Comparison of ENCODE assay signal across 19 cellular contexts in the genomic region with DNA sequence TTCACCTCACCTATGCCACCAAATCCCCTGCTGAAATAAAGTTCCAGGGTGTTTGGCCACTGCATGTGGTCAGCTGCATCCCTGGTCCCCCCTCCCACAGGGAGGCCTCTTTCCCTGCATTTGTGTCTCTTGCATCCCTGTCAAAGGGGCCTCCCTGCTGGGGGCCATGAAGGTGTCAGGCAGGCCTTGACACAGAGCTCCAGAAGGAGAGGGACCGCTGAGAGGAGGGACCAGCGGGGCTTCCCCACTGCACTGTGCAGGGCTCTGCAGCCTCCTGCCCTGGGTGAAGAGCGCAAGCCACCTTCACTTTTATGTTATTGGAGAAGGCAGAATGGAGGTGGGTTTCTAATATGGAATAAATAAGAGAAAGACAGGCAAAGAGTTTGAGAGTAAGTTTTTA.
"Had no signal": no experiment of that assay in that cellular context is flagged by ENCODE, and none has a peak within 500 bp of the region (broad histone marks: within the 10 kb centered on the region; RNA-seq: fewer than 3 reads in every experiment).

No MANE protein-coding gene starts in this region.

- H3K4me3 ChIP-seq: colonic mucosa, esophagus squamous epithelium, gastrocnemius medialis, heart right ventricle, left lung, lower lobe of right lung had no signal

- DNase-seq: colonic mucosa; cortex of kidney; effector CD8-positive, alpha-beta T cell; effector memory CD8-positive, alpha-beta T cell; endodermal cell; esophagus squamous epithelium; foreskin fibroblast; foreskin melanocyte; gastrocnemius medialis; glutamatergic neuron; heart right ventricle; left cardiac atrium; left lung; left ventricle myocardium superior; lower lobe of right lung; mammary epithelial cell; mesendoderm had no signal

- H3K4me1 ChIP-seq: colonic mucosa, esophagus squamous epithelium, gastrocnemius medialis, heart right ventricle, left lung, lower lobe of right lung had no signal

- H3K27ac ChIP-seq: colonic mucosa, esophagus squamous epithelium, gastrocnemius medialis, heart right ventricle, left lung, lower lobe of right lung had no signal

- ATAC-seq: effector memory CD8-positive, alpha-beta T cell; gastrocnemius medialis; heart right ventricle; left cardiac atrium; left ventricle myocardium superior; lower lobe of right lung had no signal

- H3K36me3 Mint-ChIP-seq: memory B cell had no signal

- H3K36me3 ChIP-seq: colonic mucosa, esophagus squamous epithelium, gastrocnemius medialis, heart right ventricle, left lung, lower lobe of right lung had no signal

- H3K4me3 Mint-ChIP-seq: dendritic cell treated with granulocyte-macrophage colony-stimulating factor and Interleukin-4, amounts not matched to agents 40 ng/mL and 50 ng/mL, for 4 days; effector memory CD8-positive, alpha-beta T cell; endodermal cell; memory B cell had no signal

- H3K4me1 Mint-ChIP-seq: endodermal cell, memory B cell had no signal

- H3K9me3 ChIP-seq: colonic mucosa, esophagus squamous epithelium, gastrocnemius medialis, heart right ventricle, left lung, lower lobe of right lung had no signal

- H3K27me3 Mint-ChIP-seq: dendritic cell treated with granulocyte-macrophage colony-stimulating factor and Interleukin-4, amounts not matched to agents 40 ng/mL and 50 ng/mL, for 4 days; memory B cell had no signal

- H3K27ac Mint-ChIP-seq: dendritic cell treated with granulocyte-macrophage colony-stimulating factor and Interleukin-4, amounts not matched to agents 40 ng/mL and 50 ng/mL, for 4 days; endodermal cell; memory B cell had no signal

- H3K9me3 Mint-ChIP-seq: effector memory CD8-positive, alpha-beta T cell had no signal

- H3K27me3 ChIP-seq: colonic mucosa, esophagus squamous epithelium, left lung had no signal
